ENCODE assay signal across 8 cellular contexts in the genomic region with DNA sequence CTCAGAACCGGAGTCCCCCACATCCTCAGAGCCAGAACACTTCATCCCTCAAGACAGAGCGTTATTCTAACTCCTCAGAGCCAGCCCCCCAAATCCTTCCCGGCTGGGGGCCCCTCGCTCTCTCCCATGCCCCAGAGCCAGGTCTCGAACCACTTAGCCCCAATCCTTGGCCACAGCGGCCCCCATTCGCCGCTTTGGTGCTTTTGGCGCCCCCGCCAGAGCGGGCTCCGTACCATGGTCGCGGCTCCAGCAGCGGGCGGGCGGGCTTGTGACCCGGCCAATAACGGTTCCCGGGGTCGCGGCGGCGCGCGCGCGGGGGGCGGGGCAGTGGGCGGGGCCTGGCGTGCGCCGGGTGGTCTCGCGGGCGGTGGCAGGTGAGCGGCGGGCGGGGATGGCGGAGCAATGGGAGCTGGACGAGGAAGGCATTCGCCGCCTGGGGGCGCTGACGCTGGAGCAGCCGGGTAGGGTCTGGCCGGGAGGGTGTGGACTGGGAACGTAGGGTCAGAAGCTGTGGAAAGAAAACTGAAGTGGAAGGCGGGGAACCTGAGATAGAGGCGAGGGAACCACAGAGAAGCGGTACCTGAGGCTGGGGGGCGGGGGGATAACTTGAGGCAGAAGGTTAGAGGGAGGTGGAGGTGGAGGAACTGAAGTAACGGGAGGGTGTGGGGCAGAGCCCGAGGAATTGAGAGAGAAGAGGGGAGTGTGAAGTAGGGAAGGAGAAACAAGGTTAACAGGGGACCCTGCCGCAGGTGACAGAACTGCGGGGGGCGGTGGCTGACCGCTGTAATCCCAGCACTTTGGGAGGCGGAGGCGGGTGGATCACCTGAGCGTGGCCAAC. TPM values are rescaled to one million over a fixed set of nuclear protein-coding genes. Genes with fewer than 3 reads are reported as not detected.
DNase-seq lines count a peak whose midpoint lies in the region; ATAC-seq, FAIRE-seq and TF ChIP-seq lines count a peak whose summit lies in the region.

A gene (minus strand): TSS at position 270 of the 838 bp plus-strand sequence. CDS start 34 bp downstream, at position 236.
A gene with protein sequence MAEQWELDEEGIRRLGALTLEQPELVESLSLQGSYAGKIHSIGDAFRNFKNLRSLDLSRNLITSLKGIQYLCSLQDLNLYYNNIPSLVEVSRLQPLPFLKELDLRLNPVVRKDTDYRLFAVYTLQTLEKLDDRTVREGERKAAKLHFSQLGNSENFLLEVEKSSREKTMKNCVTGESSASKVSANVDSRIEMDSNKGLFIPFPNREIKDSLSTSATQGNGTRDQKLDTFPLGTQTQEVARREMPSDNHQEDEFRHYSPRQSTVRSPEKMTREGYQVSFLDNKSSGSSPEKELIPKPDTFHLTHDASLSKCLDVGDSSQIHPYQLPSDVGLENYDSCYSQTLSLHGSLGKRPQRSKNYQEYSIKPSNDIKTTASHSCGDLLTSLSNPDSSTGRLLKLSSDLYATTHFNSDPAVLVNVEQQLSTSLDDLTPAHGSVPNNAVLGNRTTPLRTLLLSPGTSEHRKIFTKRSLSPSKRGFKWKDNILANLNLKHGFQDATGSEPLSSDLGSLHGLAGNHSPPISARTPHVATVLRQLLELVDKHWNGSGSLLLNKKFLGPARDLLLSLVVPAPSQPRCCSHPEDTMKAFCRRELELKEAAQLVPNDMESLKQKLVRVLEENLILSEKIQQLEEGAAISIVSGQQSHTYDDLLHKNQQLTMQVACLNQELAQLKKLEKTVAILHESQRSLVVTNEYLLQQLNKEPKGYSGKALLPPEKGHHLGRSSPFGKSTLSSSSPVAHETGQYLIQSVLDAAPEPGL (plus strand): TSS at position 344 of the 838 bp plus-strand sequence. CDS start 48 bp downstream, at position 392.

- H3K36me3 Mint-ChIP-seq in activated naive CD4-positive, alpha-beta T cell treated with anti-CD3 and anti-CD28 coated beads, Interleukin-2, amount 50 U/mL, for 72 hours: peaks cover 5 to 6% of the 10 kb centered on the region in 2 donors

- DNase-seq in A549 (ENCODE audit: low read depth in 1 of 2, low spot score in 1 of 2): peak; percentile 80 to 93
- peak; percentile 84 for DNase-seq in GM20000 (ENCODE audit: low spot score)
- no peak for DNase-seq in RWPE1 (ENCODE audit: low spot score)
- DNase-seq in activated naive CD4-positive, alpha-beta T cell treated with anti-CD3 and anti-CD28 coated beads, Interleukin-2, amount 50 U/mL, for 72 hours (ENCODE audit: low spot score in 2 of 2): peak; percentile 61 to 81
- DNase-seq in right atrium auricular region (ENCODE audit: low spot score): no peak
- DNase-seq in psoas muscle: peak; percentile 57 to 78
- peak; percentile 47 for DNase-seq in ureter (ENCODE audit: low spot score)

- FAIRE-seq in A549 (lab: Jason Lieb, UNC): no peak

- 11% methylated on average over 29 of the region's 61 CpGs for WGBS in A549 (ENCODE audit: missing lambda C conversion rate)
- 7 to 9% (median 8%) methylated on average over 48 to 61 of the region's 61 CpGs for WGBS in psoas muscle, 3 donors

- peak; percentile 39 to 61 for TF ChIP-seq RAD21 in A549 (conservative IDR thresholded peaks at IDR 0.05 in 1 of 2, IDR thresholded peaks at IDR 0.05 in 1 of 2)

- TF ChIP-seq EP300 in A549 (IDR thresholded peaks at IDR 0.05): no peak

- H3K4me1 ChIP-seq in A549: peaks cover 15% of the 10 kb centered on the region
- peaks cover 0 to 13% of the 10 kb centered on the region in 2 donors for H3K4me1 ChIP-seq in right atrium auricular region
- H3K4me1 ChIP-seq in psoas muscle: no peaks in the 10 kb centered on the region

- peak; percentile 62 for TF ChIP-seq CTCF in A549 (IDR thresholded peaks at IDR 0.05)
- TF ChIP-seq CTCF in GM20000 (IDR thresholded peaks at IDR 0.05; ENCODE audit: extremely low read depth, missing control alignments): peak; percentile 35
- TF ChIP-seq CTCF in RWPE1 (conservative IDR thresholded peaks at IDR 0.05; ENCODE audit: low read depth): peak; percentile 38; the same call in 1 of the 2 replicates
- peak; percentile 65 to 68 for TF ChIP-seq CTCF in right atrium auricular region (IDR thresholded peaks at IDR 0.05)
- TF ChIP-seq CTCF in psoas muscle (IDR thresholded peaks at IDR 0.05): peak; percentile 27

- no peaks in the 10 kb centered on the region for H3K9me3 ChIP-seq in A549
- H3K9me3 ChIP-seq in right atrium auricular region: no peaks in the 10 kb centered on the region
- no peaks in the 10 kb centered on the region for H3K9me3 ChIP-seq in psoas muscle

- H3K27ac ChIP-seq in A549: peak within 1 kb of the TSS; percentile 70 to 82
- H3K27ac ChIP-seq in RWPE1: no peak within 1 kb of the TSS
- H3K27ac ChIP-seq in right atrium auricular region: peak within 1 kb of the TSS in 1 of 2 donors; percentile 19
- H3K27ac ChIP-seq in psoas muscle: no peak within 1 kb of the TSS

- ATAC-seq in A549 (peak; percentile 99), psoas muscle (peak in 3 of 4 donors; percentile 46 to 74 (median 72)), HG02870 (IDR thresholded peaks at IDR 0.05; ENCODE audit: unreplicated experiment) (no peak)
- ATAC-seq in activated naive CD4-positive, alpha-beta T cell treated with anti-CD3 and anti-CD28 coated beads, Interleukin-2, amount 50 U/mL, for 72 hours: peak; percentile 79 to 95

- no peaks in the 10 kb centered on the region for H3K36me3 ChIP-seq in right atrium auricular region
- no peaks in the 10 kb centered on the region for H3K36me3 ChIP-seq in psoas muscle (ENCODE audit: insufficient read depth in 1 of 2, low read depth in 1 of 2)

- peak within 1 kb of the TSS; percentile 45 to 66 for H3K27ac Mint-ChIP-seq in activated naive CD4-positive, alpha-beta T cell treated with anti-CD3 and anti-CD28 coated beads, Interleukin-2, amount 50 U/mL, for 72 hours

- CTCF ChIA-PET in A549 (lab: Yijun Ruan, JAX): interaction anchor here (0.6 to 6.2 kb wide), 47 partner anchors 9 to 356 kb away, joined by 3 to 49 read pairs (median 5); a partner anchor contains a TSS
- CTCF ChIA-PET in RWPE1 (lab: Yijun Ruan, JAX): interaction anchor here (0.5 to 0.7 kb wide), 3 partner anchors 19 to 1865 kb away, joined by 3 to 5 read pairs (median 4); no protein-coding TSS in a partner anchor

- H3K9me3 Mint-ChIP-seq in activated naive CD4-positive, alpha-beta T cell treated with anti-CD3 and anti-CD28 coated beads, Interleukin-2, amount 50 U/mL, for 72 hours: no peaks in the 10 kb centered on the region

- H3K27me3 ChIP-seq in right atrium auricular region: no peaks in the 10 kb centered on the region
- H3K27me3 ChIP-seq in psoas muscle (ENCODE audit: insufficient read depth in 3 of 3, low read length in 2 of 3): peaks cover 0 to 40% (median 5%) of the 10 kb centered on the region in 3 donors

- H3K4me2 ChIP-seq in A549: peak within 1 kb of the TSS; percentile 92

- TF ChIP-seq POLR2A in A549 (IDR thresholded peaks at IDR 0.05; ENCODE audit: low read length): no peak

- intact Hi-C loops in psoas muscle (cut with DNase I): no loop called here

- H3K4me3 ChIP-seq in A549 (peak within 1 kb of the TSS; percentile 60), right atrium auricular region (peak within 1 kb of the TSS; percentile 38 to 54), psoas muscle (peak within 1 kb of the TSS; percentile 58)

- POLR2A ChIA-PET in A549 (lab: Yijun Ruan, JAX) (interaction anchor here (0.9 kb wide), 1 partner anchor 69 kb away, joined by 3 read pairs; no protein-coding TSS in a partner anchor), RWPE1 (lab: Yijun Ruan, JAX; ENCODE audit: low non-redundant PET) (no interaction called here)

TF ChIP-seq in A549, 52 proteins besides CTCF, POLR2A, EP300 and RAD21 (continues in another document):
- TF ChIP-seq SMC3 (IDR thresholded peaks at IDR 0.05): peak; percentile 56
- TF ChIP-seq, protein P1, sequence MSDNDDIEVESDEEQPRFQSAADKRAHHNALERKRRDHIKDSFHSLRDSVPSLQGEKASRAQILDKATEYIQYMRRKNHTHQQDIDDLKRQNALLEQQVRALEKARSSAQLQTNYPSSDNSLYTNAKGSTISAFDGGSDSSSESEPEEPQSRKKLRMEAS (IDR thresholded peaks at IDR 0.05): peak; percentile 46; the same call in 1 of the 2 replicates
- TF ChIP-seq, protein P2, sequence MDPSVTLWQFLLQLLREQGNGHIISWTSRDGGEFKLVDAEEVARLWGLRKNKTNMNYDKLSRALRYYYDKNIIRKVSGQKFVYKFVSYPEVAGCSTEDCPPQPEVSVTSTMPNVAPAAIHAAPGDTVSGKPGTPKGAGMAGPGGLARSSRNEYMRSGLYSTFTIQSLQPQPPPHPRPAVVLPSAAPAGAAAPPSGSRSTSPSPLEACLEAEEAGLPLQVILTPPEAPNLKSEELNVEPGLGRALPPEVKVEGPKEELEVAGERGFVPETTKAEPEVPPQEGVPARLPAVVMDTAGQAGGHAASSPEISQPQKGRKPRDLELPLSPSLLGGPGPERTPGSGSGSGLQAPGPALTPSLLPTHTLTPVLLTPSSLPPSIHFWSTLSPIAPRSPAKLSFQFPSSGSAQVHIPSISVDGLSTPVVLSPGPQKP (IDR thresholded peaks at IDR 0.05; ENCODE audit: low read depth, low read length): no peak
- TF ChIP-seq FOSL2 (IDR thresholded peaks at IDR 0.05): no peak
- TF ChIP-seq FOSL2 (CRISPR knock-in tag; IDR thresholded peaks at IDR 0.05): no peak
- TF ChIP-seq HOXA7 (CRISPR knock-in tag; IDR thresholded peaks at IDR 0.05): no peak
- TF ChIP-seq PHF8 (IDR thresholded peaks at IDR 0.05; ENCODE audit: borderline replicate concordance, low read depth): peak; percentile 43; the same call in 1 of the 2 replicates

RNA-seq across cellular contexts. Expression of the first gene that starts in this region (rescaled TPM):
- 1.1 and 2.4 TPM in 2 replicates for polyA plus RNA-seq in A549 (2011; rRNA removed)
- polyA plus RNA-seq in A549 (2012; cell fraction: cytosol; rRNA removed): 0.36 and 0.84 TPM in 2 replicates
- 1.8 and 2.1 TPM in 2 replicates for polyA plus RNA-seq in A549 (2012; cell fraction: nucleus; rRNA removed)
- 0.57 to 1.00 TPM (median 0.76 TPM) in 3 replicates for polyA plus RNA-seq in A549 (2017; fragmentation: RNase III; extraction: RNeasy Plus Mini Kit Qiagen cat#74134 plus additional on column Dnase treatment)
- polyA minus RNA-seq in A549 (2011; rRNA and poly(A)+ RNA removed): 1.2 and 4.5 TPM in 2 replicates
- 1 to 10 TPM in 1 of 2 donors, under 1 TPM in 1; 0.71 to 6.1 TPM for total RNA-seq in activated naive CD4-positive, alpha-beta T cell treated with anti-CD3 and anti-CD28 coated beads, Interleukin-2, amount 50 U/mL, for 72 hours
- under 1 TPM in 1 of 2 donors, not detected in 1; 0.08 TPM for total RNA-seq in right atrium auricular region
- not detected for total RNA-seq in psoas muscle
- polyA plus RNA-seq in psoas muscle: under 1 TPM in 1 of 3 donors, not detected in 2; 0.03 TPM
- not detected for total RNA-seq in ureter

RNA-seq across cellular contexts. Expression of the second gene that starts in this region (rescaled TPM):
- 0.57 and 0.93 TPM in 2 replicates for polyA plus RNA-seq in A549 (2011; rRNA removed)
- 0.05 and 0.07 TPM in 2 replicates for polyA plus RNA-seq in A549 (2012; cell fraction: cytosol; rRNA removed)
- 0.19 and 0.40 TPM in 2 replicates for polyA plus RNA-seq in A549 (2012; cell fraction: nucleus; rRNA removed)
- 0.25 to 0.48 TPM (median 0.44 TPM) in 3 replicates for polyA plus RNA-seq in A549 (2017; fragmentation: RNase III; extraction: RNeasy Plus Mini Kit Qiagen cat#74134 plus additional on column Dnase treatment)
- polyA minus RNA-seq in A549 (2011; rRNA and poly(A)+ RNA removed): 0.24 and 0.54 TPM in 2 replicates
- 1 to 10 TPM in 1 of 2 donors, under 1 TPM in 1; 0.57 to 1.9 TPM for total RNA-seq in activated naive CD4-positive, alpha-beta T cell treated with anti-CD3 and anti-CD28 coated beads, Interleukin-2, amount 50 U/mL, for 72 hours
- under 1 TPM; 0.33 to 0.43 TPM for total RNA-seq in right atrium auricular region
- total RNA-seq in psoas muscle: not detected
- polyA plus RNA-seq in psoas muscle: under 1 TPM; 0.06 to 0.25 (median 0.11) TPM
- total RNA-seq in ureter: not detected

Comparison
In these comparisons a context has a peak if more than half of its experiments do, and no peak if none do; other contexts are left out.
1. Peak in DNase-seq, ATAC-seq and H3K4me3 ChIP-seq in psoas muscle; RNA of the genes that start here not detected or under 1 TPM.
2. Peak in DNase-seq in ureter; RNA of the genes that start here not detected or under 1 TPM.
3. DNase-seq: peak in A549 (2 of 2), GM20000 (single experiment) and activated naive CD4-positive, alpha-beta T cell treated with anti-CD3 and anti-CD28 coated beads, Interleukin-2, amount 50 U/mL, for 72 hours (2 of 2); none in RWPE1 (single experiment) and right atrium auricular region (single experiment).
4. H3K27ac ChIP-seq: peak in A549 (2 of 2); none in RWPE1 (single experiment) and psoas muscle (single experiment).
5. Peak in every context shown above with its lines, with median percentiles within 50 percentile points of each other: H3K4me3 ChIP-seq and CTCF ChIP-seq.